In genomic region chr3:133547432-133548041, GRCh38 we compare ENCODE assay signal across 10 cellular contexts. TPM values are rescaled to one million over a fixed set of nuclear protein-coding genes. Genes with fewer than 3 reads are reported as not detected.
DNase-seq lines count a peak whose midpoint lies in the region; ATAC-seq and TF ChIP-seq lines count a peak whose summit lies in the region.
"Had no signal": no experiment of that assay in that cellular context is flagged by ENCODE, and none has a peak within 500 bp of the region (broad histone marks: within the 10 kb centered on the region; RNA-seq: fewer than 3 reads in every experiment).

No MANE protein-coding gene starts in this region.

- H3K27ac ChIP-seq in KMS-11 = peak overlapping the region; percentile 77
- no peak overlapping the region for H3K27ac ChIP-seq in mammary epithelial cell (ENCODE audit: insufficient read depth, low read depth, low read length)
- H3K27ac ChIP-seq in tibial artery = peak overlapping the region; percentile 45 to 57

- 38% methylated on average over 3 of the region's 3 CpGs for WGBS in mammary epithelial cell (ENCODE audit: low coverage, missing lambda C conversion rate)

- H3K9me3 Mint-ChIP-seq in T-cell = no peaks in the 10 kb centered on the region

- CTCF ChIA-PET in mammary epithelial cell (lab: Charles Lee; ENCODE audit: low non-redundant PET) (interaction anchor here (0.6 kb wide), 1 partner anchor 60 kb away, joined by 4 read pairs; no protein-coding TSS in a partner anchor), T-cell (lab: Charles Lee) (interaction anchor here in 1 of 2 donors (0.9 kb wide), 1 partner anchor 227 kb away, joined by 3 read pairs; no protein-coding TSS in a partner anchor)

- H3K4me3 Mint-ChIP-seq in T-cell = no peak overlapping the region

- dilution Hi-C loops in mammary epithelial cell (cut with HindIII; ENCODE audit: low sequenced_read_pairs) = no loop called here

- peak overlapping the region; percentile 79 for H3K4me2 ChIP-seq in KMS-11
- H3K4me2 ChIP-seq in mammary epithelial cell (ENCODE audit: insufficient read depth, low read depth, low read length) = no peak overlapping the region

- in situ Hi-C loops in mammary epithelial cell (cut with MboI; ENCODE audit: low sequenced_read_pairs in 2 of 2) = no loop called here

- intact Hi-C loops in mammary epithelial cell (cut with micrococcal nuclease) = no loop called here
- intact Hi-C loops in tibial artery (cut with DNase I; ENCODE audit: low total_unique reads) = no loop called here

- H3K36me3 Mint-ChIP-seq in T-cell = no peaks in the 10 kb centered on the region

- peaks cover 75% of the 10 kb centered on the region for H3K4me1 ChIP-seq in KMS-11 (ENCODE audit: low read depth, poor library complexity, severe bottlenecking)
- H3K4me1 ChIP-seq in mammary epithelial cell (ENCODE audit: insufficient read depth, low read length) = peaks cover 11% of the 10 kb centered on the region
- peaks cover 0 to 20% (median 19%) of the 10 kb centered on the region in 4 donors for H3K4me1 ChIP-seq in tibial artery

- H3K9ac ChIP-seq in KMS-11 = peak overlapping the region; percentile 14; the same call in 1 of the 2 replicates
- no peak overlapping the region for H3K9ac ChIP-seq in mammary epithelial cell (ENCODE audit: insufficient read depth, low read length)

- H2AFZ ChIP-seq in KMS-11 (ENCODE audit: low read depth) (peak overlapping the region; percentile 20; the same call in 1 of the 2 replicates), mammary epithelial cell (ENCODE audit: low read depth, low read length) (peak overlapping the region; percentile 57)

- no peaks in the 10 kb centered on the region for H3K9me3 ChIP-seq in mammary epithelial cell (replicated peaks; ENCODE audit: insufficient read depth, low read length)
- no peaks in the 10 kb centered on the region for H3K9me3 ChIP-seq in tibial artery

- BruUV-seq in mammary epithelial cell (replicated peaks; lab: Mats Ljungman, UMichigan) = no TSS peak

- H3K27me3 ChIP-seq in KMS-11 (ENCODE audit: insufficient read depth, low read depth) = no peaks in the 10 kb centered on the region
- H3K27me3 ChIP-seq in mammary epithelial cell (ENCODE audit: insufficient read depth, low read length) = no peaks in the 10 kb centered on the region
- H3K27me3 ChIP-seq in tibial artery = no peaks in the 10 kb centered on the region

- TF ChIP-seq CTCF in KMS-11 (conservative IDR thresholded peaks at IDR 0.05; ENCODE audit: low read depth, low read length) (no peak), mammary epithelial cell (conservative IDR thresholded peaks at IDR 0.05 in 1 of 2, IDR thresholded peaks at IDR 0.05 in 1 of 2; ENCODE audit: extremely low read depth in 1 of 2, insufficient read depth in 1 of 2, low read depth in 1 of 2, low read length in 2 of 2) (no peak), tibial artery (IDR thresholded peaks at IDR 0.05) (no peak)

- H3K27me3 Mint-ChIP-seq in T-cell = no peaks in the 10 kb centered on the region

- DNase-seq in mammary epithelial cell = no peak
- DNase-seq in left kidney (ENCODE audit: low read depth, low spot score) = peak; percentile 24
- no peak for DNase-seq in tibial artery
- DNase-seq in NK-92 (lab: John Stamatoyannopoulos, UW; ENCODE audit: unreplicated experiment) = no peak
- DNase-seq in activated CD4-positive, alpha-beta T cell treated with anti-CD3 and anti-CD28 coated beads for 4 hours = no peak
- DNase-seq in NCI-H1417 treated with DMSO at 0.1 percent for 48 hours (lab: John Stamatoyannopoulos, UW) = no peak
- no peak for DNase-seq in T-cell
- DNase-seq: NCI-H2171, small intestine had no signal

- H3K36me3 ChIP-seq in KMS-11 (ENCODE audit: insufficient read depth) (no peaks in the 10 kb centered on the region), mammary epithelial cell (ENCODE audit: insufficient read depth, low read length) (no peaks in the 10 kb centered on the region), tibial artery (no peaks in the 10 kb centered on the region)

- ATAC-seq in T-cell (replicated peaks in 1 of 4) = no peak

- H3K79me2 ChIP-seq in KMS-11 (ENCODE audit: insufficient read depth, low read depth) (no peaks in the 10 kb centered on the region), mammary epithelial cell (ENCODE audit: insufficient read depth, low read length) (no peaks in the 10 kb centered on the region)

- H4K20me1 ChIP-seq in KMS-11 (ENCODE audit: insufficient read depth) (no peaks in the 10 kb centered on the region), mammary epithelial cell (ENCODE audit: insufficient read depth, low read length) (no peaks in the 10 kb centered on the region)

- POLR2A ChIA-PET in T-cell (lab: Charles Lee) = no interaction called here

- no peak overlapping the region for H3K27ac Mint-ChIP-seq in T-cell

- H3K4me3 ChIP-seq in KMS-11 (IDR thresholded peaks at IDR 0.05; ENCODE audit: insufficient read depth, low read depth, low read length) (peak overlapping the region; percentile 14), mammary epithelial cell (replicated peaks in 1 of 3; ENCODE audit: insufficient read depth in 1 of 3, low read depth in 2 of 3, low read length in 3 of 3) (no peak overlapping the region), tibial artery (no peak overlapping the region)

- H3K4me1 Mint-ChIP-seq in T-cell = no peaks in the 10 kb centered on the region

RNA-seq across cellular contexts. Expression of gene CDV3, which starts 25.9 kb away (rescaled TPM):
- total RNA-seq in mammary epithelial cell (100 to 1,000 TPM; 121 to 199 TPM), T-cell (100 to 1,000 TPM; 179 to 204 (median 192) TPM)
- polyA plus RNA-seq in mammary epithelial cell = 61.0 TPM
- 80.9 TPM for polyA minus RNA-seq in mammary epithelial cell
